Comparison of ENCODE assay signal across 9 cellular contexts in the genomic region with DNA sequence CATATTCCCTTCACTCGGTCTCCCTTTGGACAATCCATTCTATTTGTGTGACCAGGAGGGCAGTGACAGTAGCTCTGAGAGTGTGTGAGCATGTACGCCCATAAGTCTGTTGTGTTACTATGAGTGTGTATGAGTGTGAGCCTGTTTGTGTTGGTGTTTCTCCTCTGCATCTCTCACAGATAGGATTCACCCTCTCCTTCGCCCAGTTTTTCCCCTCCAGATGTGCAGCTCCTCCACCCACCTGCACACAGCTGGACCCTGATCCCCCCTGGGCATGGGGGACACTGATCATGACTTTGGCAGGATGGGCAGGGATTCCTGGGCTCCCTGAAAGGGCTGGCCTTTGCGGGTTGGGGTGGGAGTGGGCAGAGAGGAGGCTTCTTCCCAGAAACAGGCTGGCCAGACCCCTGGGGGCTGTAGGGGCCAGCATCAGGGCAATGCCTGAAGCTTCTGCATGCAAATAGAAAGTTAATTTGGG. TPM values are rescaled to one million over a fixed set of nuclear protein-coding genes. Genes with fewer than 3 reads are reported as not detected.
DNase-seq lines count a peak whose midpoint lies in the region; ATAC-seq and TF ChIP-seq lines count a peak whose summit lies in the region.
"Had no signal": no experiment of that assay in that cellular context is flagged by ENCODE, and none has a peak within 500 bp of the region (broad histone marks: within the 10 kb centered on the region; RNA-seq: fewer than 3 reads in every experiment).

No MANE protein-coding gene starts in this region.

- H3K9me3 ChIP-seq in ectodermal cell (ENCODE audit: control insufficient read depth, low read length) = no peaks in the 10 kb centered on the region

- 37 to 49% methylated on average over 3 to 4 of the region's 4 CpGs for WGBS in ectodermal cell, 2 experiments

- TF ChIP-seq CTCF in AG09309 (IDR thresholded peaks at IDR 0.05; ENCODE audit: control insufficient read depth, insufficient read depth, low read depth, low read length, missing control alignments) = no peak
- no peak for TF ChIP-seq CTCF in nephron progenitor cell (IDR thresholded peaks at IDR 0.05)

- no peak for ATAC-seq in GM19023 (IDR thresholded peaks at IDR 0.05; ENCODE audit: unreplicated experiment)

- peak overlapping the region; percentile 91 for H3K4me3 Mint-ChIP-seq in nephron progenitor cell
- H3K4me3 Mint-ChIP-seq: stimulated activated memory B cell treated with anti-CD40 and anti-IgM and Interleukin-4, amounts not matched to agents 10 μg/mL and 1 μg/mL and 100 μg/mL, for 72 hours had no signal

- DNase-seq in AG09309 (ENCODE audit: low read depth) (no peak), NCI-H526 treated with DMSO at 0.1 percent for 48 hours (lab: John Stamatoyannopoulos, UW) (peak; percentile 31), nephron progenitor cell (no peak), NCI-H226 (no peak), MV-4-11 (lab: John Stamatoyannopoulos, UW) (no peak)
- no peak for DNase-seq in stimulated activated CD4-positive, alpha-beta T cell treated with anti-CD3 and anti-CD28 coated beads, Interleukin-2, amount 100 ng/mL, for 48 hours

- peaks cover 58% of the 10 kb centered on the region for H3K4me1 ChIP-seq in ectodermal cell (ENCODE audit: control insufficient read depth, insufficient read depth, low read length)

- no peaks in the 10 kb centered on the region for H3K27me3 Mint-ChIP-seq in nephron progenitor cell (ENCODE audit: low read depth, poor library complexity)

- no peaks in the 10 kb centered on the region for H3K9me3 Mint-ChIP-seq in nephron progenitor cell
- H3K9me3 Mint-ChIP-seq: stimulated activated memory B cell treated with anti-CD40 and anti-IgM and Interleukin-4, amounts not matched to agents 10 μg/mL and 1 μg/mL and 100 μg/mL, for 72 hours had no signal

- peaks cover 6% of the 10 kb centered on the region for H3K36me3 ChIP-seq in ectodermal cell (ENCODE audit: control insufficient read depth, insufficient read depth, low read length)

- H3K27ac Mint-ChIP-seq in nephron progenitor cell = peak overlapping the region; percentile 79
- H3K27ac Mint-ChIP-seq: stimulated activated memory B cell treated with anti-CD40 and anti-IgM and Interleukin-4, amounts not matched to agents 10 μg/mL and 1 μg/mL and 100 μg/mL, for 72 hours had no signal

- H3K27ac ChIP-seq in ectodermal cell (ENCODE audit: insufficient read depth, low read depth, low read length, poor library complexity, severe bottlenecking) = no peak overlapping the region

- H3K36me3 Mint-ChIP-seq in nephron progenitor cell (ENCODE audit: low read depth) = peaks cover 5% of the 10 kb centered on the region

- no peaks in the 10 kb centered on the region for H3K27me3 ChIP-seq in ectodermal cell (ENCODE audit: control insufficient read depth, insufficient read depth, low read length, poor library complexity, severe bottlenecking)

- H3K4me3 ChIP-seq in AG09309 (ENCODE audit: control insufficient read depth, low read depth, low read length) (peak overlapping the region; percentile 72), ectodermal cell (ENCODE audit: insufficient read depth, low read depth, low read length) (peak overlapping the region; percentile 68)

- H3K4me1 Mint-ChIP-seq in nephron progenitor cell = peaks cover 66% of the 10 kb centered on the region

RNA-seq across cellular contexts. Expression of a gene that starts 14.5 kb away (rescaled TPM):
- polyA plus RNA-seq in ectodermal cell (2013, experiment 1 of 4) = 106 TPM
- polyA plus RNA-seq in ectodermal cell (2013, experiment 2 of 4) = 108 TPM
- polyA plus RNA-seq in ectodermal cell (2013, experiment 3 of 4) = 87.9 TPM
- 98.6 TPM for polyA plus RNA-seq in ectodermal cell (2013, experiment 4 of 4)

RNA-seq across cellular contexts. Expression of a gene that starts 49.7 kb away (rescaled TPM):
- 144 TPM for polyA plus RNA-seq in ectodermal cell (2013, experiment 1 of 4)
- 137 TPM for polyA plus RNA-seq in ectodermal cell (2013, experiment 2 of 4)
- polyA plus RNA-seq in ectodermal cell (2013, experiment 3 of 4) = 98.9 TPM
- 123 TPM for polyA plus RNA-seq in ectodermal cell (2013, experiment 4 of 4)

RNA-seq across cellular contexts. Expression of a gene that starts 56.2 kb away (rescaled TPM):
- polyA plus RNA-seq in ectodermal cell (2013, experiment 1 of 4) = 33.8 TPM
- 34.1 TPM for polyA plus RNA-seq in ectodermal cell (2013, experiment 2 of 4)
- 28.7 TPM for polyA plus RNA-seq in ectodermal cell (2013, experiment 3 of 4)
- 34.2 TPM for polyA plus RNA-seq in ectodermal cell (2013, experiment 4 of 4)

RNA-seq across cellular contexts. Expression of a gene that starts 57.5 kb away (rescaled TPM):
- not detected for polyA plus RNA-seq in ectodermal cell (2013, experiment 1 of 4)
- polyA plus RNA-seq in ectodermal cell (2013, experiment 2 of 4) = not detected
- not detected for polyA plus RNA-seq in ectodermal cell (2013, experiment 3 of 4)
- not detected for polyA plus RNA-seq in ectodermal cell (2013, experiment 4 of 4)
